In genomic region chr14:105865266-105865903, GRCh38 we compare ENCODE assay signal across 15 cellular contexts.
DNase-seq lines count a peak whose midpoint lies in the region; ATAC-seq and TF ChIP-seq lines count a peak whose summit lies in the region.
"Had no signal": no experiment of that assay in that cellular context is flagged by ENCODE, and none has a peak within 500 bp of the region (broad histone marks: within the 10 kb centered on the region; RNA-seq: fewer than 3 reads in every experiment).

No MANE protein-coding gene starts in this region.

- peaks cover 0 to 8% (median 0%) of the 10 kb centered on the region in 6 donors for H3K4me1 ChIP-seq in spleen
- H3K4me1 ChIP-seq: Caco-2 had no signal

- H3K4me1 Mint-ChIP-seq in activated CD8-positive, alpha-beta T cell treated with anti-CD3 and anti-CD28 coated beads, Interleukin-2, amount 10 ng/mL, durations not matched to agents 7 days and 5 days (ENCODE audit: low read depth) = peaks cover 44% of the 10 kb centered on the region
- peaks cover 32% of the 10 kb centered on the region for H3K4me1 Mint-ChIP-seq in activated CD8-positive, alpha-beta T cell treated with anti-CD3 and anti-CD28 coated beads for 36 hours (ENCODE audit: low read depth)
- H3K4me1 Mint-ChIP-seq in IgD-negative memory B cell = no peaks in the 10 kb centered on the region
- H3K4me1 Mint-ChIP-seq: brain had no signal

- no peaks in the 10 kb centered on the region for H3K27me3 Mint-ChIP-seq in activated CD8-positive, alpha-beta T cell treated with anti-CD3 and anti-CD28 coated beads, Interleukin-2, amount 10 ng/mL, durations not matched to agents 7 days and 5 days (ENCODE audit: low read depth)
- no peaks in the 10 kb centered on the region for H3K27me3 Mint-ChIP-seq in activated CD8-positive, alpha-beta T cell treated with anti-CD3 and anti-CD28 coated beads for 36 hours
- no peaks in the 10 kb centered on the region for H3K27me3 Mint-ChIP-seq in IgD-negative memory B cell
- H3K27me3 Mint-ChIP-seq: brain had no signal

- peak overlapping the region in 1 of 8 donors; percentile 83 for H3K4me3 ChIP-seq in spleen
- H3K4me3 ChIP-seq: thoracic aorta had no signal

- H3K27ac ChIP-seq in spleen = peak overlapping the region in 1 of 8 donors; percentile 93
- H3K27ac ChIP-seq: thoracic aorta had no signal

- TF ChIP-seq CTCF in activated CD8-positive, alpha-beta T cell treated with anti-CD3 and anti-CD28 coated beads for 36 hours (IDR thresholded peaks at IDR 0.05) = no peak
- TF ChIP-seq CTCF in spleen (IDR thresholded peaks at IDR 0.05 in 8 of 11, conservative IDR thresholded peaks at IDR 0.05 in 3 of 11) = no peak

- H3K36me3 Mint-ChIP-seq in activated CD8-positive, alpha-beta T cell treated with anti-CD3 and anti-CD28 coated beads, Interleukin-2, amount 10 ng/mL, durations not matched to agents 7 days and 5 days (ENCODE audit: low read depth) = no peaks in the 10 kb centered on the region
- H3K36me3 Mint-ChIP-seq in activated CD8-positive, alpha-beta T cell treated with anti-CD3 and anti-CD28 coated beads for 36 hours (ENCODE audit: low read depth) = no peaks in the 10 kb centered on the region
- peaks cover 17% of the 10 kb centered on the region for H3K36me3 Mint-ChIP-seq in IgD-negative memory B cell
- H3K36me3 Mint-ChIP-seq: brain had no signal

- H3K27ac Mint-ChIP-seq in activated CD8-positive, alpha-beta T cell treated with anti-CD3 and anti-CD28 coated beads, Interleukin-2, amount 10 ng/mL, durations not matched to agents 7 days and 5 days = peak overlapping the region; percentile 68
- no peak overlapping the region for H3K27ac Mint-ChIP-seq in activated CD8-positive, alpha-beta T cell treated with anti-CD3 and anti-CD28 coated beads for 36 hours
- H3K27ac Mint-ChIP-seq in IgD-negative memory B cell = no peak overlapping the region
- H3K27ac Mint-ChIP-seq: brain had no signal

- no peak for TF ChIP-seq POLR2A in spleen (IDR thresholded peaks at IDR 0.05)

- CTCF ChIA-PET in activated CD8-positive, alpha-beta T cell treated with anti-CD3 and anti-CD28 coated beads, Interleukin-2, amount 10 ng/mL, durations not matched to agents 7 days and 5 days (lab: Charles Lee) = no interaction called here
- CTCF ChIA-PET in activated CD8-positive, alpha-beta T cell treated with anti-CD3 and anti-CD28 coated beads for 36 hours (lab: Charles Lee) = no interaction called here

- intact Hi-C loops in activated CD8-positive, alpha-beta T cell treated with anti-CD3 and anti-CD28 coated beads for 36 hours (cut with micrococcal nuclease) = no loop called here
- intact Hi-C loops in spleen (cut with DNase I; ENCODE audit: low total_unique reads) = no loop called here

- 36 to 72% (median 50%) methylated on average over 9 to 15 of the region's 15 CpGs for WGBS in spleen, 5 donors

- no peaks in the 10 kb centered on the region for H3K9me3 Mint-ChIP-seq in activated CD8-positive, alpha-beta T cell treated with anti-CD3 and anti-CD28 coated beads, Interleukin-2, amount 10 ng/mL, durations not matched to agents 7 days and 5 days (ENCODE audit: insufficient read depth)
- no peaks in the 10 kb centered on the region for H3K9me3 Mint-ChIP-seq in activated CD8-positive, alpha-beta T cell treated with anti-CD3 and anti-CD28 coated beads for 36 hours
- peaks cover 0 to 5% (median 0%) of the 10 kb centered on the region in 3 donors for H3K9me3 Mint-ChIP-seq in IgD-negative memory B cell

- H3K9me3 ChIP-seq in spleen = no peaks in the 10 kb centered on the region
- H3K9me3 ChIP-seq: Caco-2, thoracic aorta had no signal

- H3K4me3 Mint-ChIP-seq in activated CD8-positive, alpha-beta T cell treated with anti-CD3 and anti-CD28 coated beads, Interleukin-2, amount 10 ng/mL, durations not matched to agents 7 days and 5 days = no peak overlapping the region
- no peak overlapping the region for H3K4me3 Mint-ChIP-seq in activated CD8-positive, alpha-beta T cell treated with anti-CD3 and anti-CD28 coated beads for 36 hours
- H3K4me3 Mint-ChIP-seq in IgD-negative memory B cell = peak overlapping the region in 3 of 4 donors; percentile 52 to 89 (median 66)
- H3K4me3 Mint-ChIP-seq: brain; naive thymus-derived CD4-positive, alpha-beta T cell had no signal

- ATAC-seq in activated CD8-positive, alpha-beta T cell treated with anti-CD3 and anti-CD28 coated beads, Interleukin-2, amount 10 ng/mL, durations not matched to agents 7 days and 5 days = no peak
- no peak for ATAC-seq in activated CD8-positive, alpha-beta T cell treated with anti-CD3 and anti-CD28 coated beads for 36 hours
- no peak for ATAC-seq in HG03442 (IDR thresholded peaks at IDR 0.05; ENCODE audit: unreplicated experiment)
- no peak for ATAC-seq in GM18867 (IDR thresholded peaks at IDR 0.05; ENCODE audit: unreplicated experiment)
- ATAC-seq: naive thymus-derived CD4-positive, alpha-beta T cell had no signal

- H3K36me3 ChIP-seq in spleen = peaks cover 0 to 20% (median 0%) of the 10 kb centered on the region in 6 donors
- H3K36me3 ChIP-seq: thoracic aorta had no signal

- peaks cover 0 to 40% (median 0%) of the 10 kb centered on the region in 7 donors for H3K27me3 ChIP-seq in spleen (replicated peaks in 1 of 7)

- POLR2A ChIA-PET in activated CD8-positive, alpha-beta T cell treated with anti-CD3 and anti-CD28 coated beads, Interleukin-2, amount 10 ng/mL, durations not matched to agents 7 days and 5 days (lab: Charles Lee) = no interaction called here
- POLR2A ChIA-PET in activated CD8-positive, alpha-beta T cell treated with anti-CD3 and anti-CD28 coated beads for 36 hours (lab: Charles Lee) = no interaction called here

- DNase-seq in activated CD8-positive, alpha-beta T cell treated with anti-CD3 and anti-CD28 coated beads, Interleukin-2, amount 10 ng/mL, durations not matched to agents 7 days and 5 days = no peak
- DNase-seq in activated CD8-positive, alpha-beta T cell treated with anti-CD3 and anti-CD28 coated beads for 36 hours = no peak
- DNase-seq in activated naive CD4-positive, alpha-beta T cell treated with anti-CD3 and anti-CD28 coated beads, Interleukin-2, amount 50 U/mL, for 16 hours = peak; percentile 5
- peak; percentile 72 for DNase-seq in spleen
- no peak for DNase-seq in stimulated activated CD4-positive, alpha-beta T cell treated with anti-CD3 and anti-CD28 coated beads, Interleukin-1b, Interleukin-23, amount 100 ng/mL, for 48 hours
- DNase-seq: Kasumi-1, NCI-H1930, NCI-H526 treated with DMSO at 0.1 percent for 48 hours had no signal

Comparison
In these comparisons a context has a peak if more than half of its experiments do, and no peak if none do; other contexts are left out.
1. DNase-seq: peak in activated naive CD4-positive, alpha-beta T cell treated with anti-CD3 and anti-CD28 coated beads, Interleukin-2, amount 50 U/mL, for 16 hours (single experiment) and spleen (single experiment); none in activated CD8-positive, alpha-beta T cell treated with anti-CD3 and anti-CD28 coated beads, Interleukin-2, amount 10 ng/mL, durations not matched to agents 7 days and 5 days (single experiment), activated CD8-positive, alpha-beta T cell treated with anti-CD3 and anti-CD28 coated beads for 36 hours (single experiment) and stimulated activated CD4-positive, alpha-beta T cell treated with anti-CD3 and anti-CD28 coated beads, Interleukin-1b, Interleukin-23, amount 100 ng/mL, for 48 hours (single experiment).
2. H3K4me3 Mint-ChIP-seq: peak in IgD-negative memory B cell (3 of 4); none in activated CD8-positive, alpha-beta T cell treated with anti-CD3 and anti-CD28 coated beads, Interleukin-2, amount 10 ng/mL, durations not matched to agents 7 days and 5 days (single experiment) and activated CD8-positive, alpha-beta T cell treated with anti-CD3 and anti-CD28 coated beads for 36 hours (single experiment).